1 cellular context compared by ENCODE assay signal in genomic region chr10:61110188-61110844, GRCh38.
TF ChIP-seq lines count a peak whose summit lies in the region.

No MANE protein-coding gene starts in this region.

TF ChIP-seq in IMR-90, 13 proteins besides CTCF, POLR2A, EP300 and RAD21 (continued from another document):
- TF ChIP-seq USF2 (IDR thresholded peaks at IDR 0.05; ENCODE audit: low read depth, low read length), result no peak
TF ChIP-seq in IMR-90: peak in this region for 1.
